1 cellular context compared by ENCODE assay signal in genomic region chr9:4821133-4821532, GRCh38.
TF ChIP-seq lines count a peak whose summit lies in the region.

No MANE protein-coding gene starts in this region.

TF ChIP-seq in K562, 482 proteins besides CTCF, POLR2A, EP300 and RAD21 (continued from another document):
- TF ChIP-seq CLOCK (CRISPR knock-in tag; IDR thresholded peaks at IDR 0.05; ENCODE audit: borderline replicate concordance) = no peak
- no peak for TF ChIP-seq CBX5 (IDR thresholded peaks at IDR 0.05; ENCODE audit: borderline replicate concordance, low read depth)
- TF ChIP-seq ZNF695 (CRISPR knock-in tag; IDR thresholded peaks at IDR 0.05) = no peak
- TF ChIP-seq ZNF561 (CRISPR knock-in tag; conservative IDR thresholded peaks at IDR 0.05) = no peak
- TF ChIP-seq MEIS2 (IDR thresholded peaks at IDR 0.05; ENCODE audit: partially characterized antibody) = no peak
TF ChIP-seq in K562: peak in this region for 0.
